Comparison of ENCODE assay signal across 1 cellular context in the genomic region with DNA sequence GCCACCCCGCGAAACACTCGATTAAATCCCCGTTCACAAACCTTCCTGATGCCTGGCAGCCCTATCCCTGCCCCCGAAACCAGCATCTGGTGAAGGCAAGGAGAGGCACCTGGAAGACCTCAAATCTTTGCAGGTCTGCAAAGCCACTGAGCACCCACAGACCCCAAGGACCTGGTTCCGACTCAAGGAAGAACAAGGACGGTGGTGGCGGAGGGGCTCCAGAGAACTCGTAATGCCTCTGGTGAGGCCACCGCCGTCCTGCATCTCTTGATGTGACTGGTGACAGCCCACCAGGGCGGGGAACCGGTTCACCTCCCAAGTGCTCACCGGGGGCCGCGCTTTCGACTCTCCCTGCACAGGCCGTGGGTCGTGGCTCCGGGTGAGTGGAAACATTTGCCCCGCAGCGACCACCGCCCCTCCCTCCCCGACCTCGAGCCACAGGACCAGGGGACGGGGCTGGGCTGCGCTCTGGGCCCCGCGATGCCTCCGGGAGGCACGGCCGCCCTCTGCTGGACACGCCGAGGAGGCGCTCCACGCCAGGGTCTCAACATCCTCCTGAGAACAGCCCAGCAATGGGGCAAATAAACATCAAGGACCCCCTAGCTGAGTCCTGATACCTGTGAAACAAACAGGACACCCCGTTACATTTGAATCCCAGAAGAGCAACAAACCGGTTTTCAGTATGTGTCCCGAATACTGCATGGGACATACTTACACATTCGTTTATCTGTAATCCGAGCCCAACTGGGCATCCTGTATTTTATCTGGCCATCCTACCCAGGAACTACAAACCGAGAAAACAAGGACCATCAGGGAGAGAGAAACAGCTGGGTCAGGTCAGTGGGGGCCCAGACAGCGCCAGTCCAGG.
TF ChIP-seq lines count a peak whose summit lies in the region.

No MANE protein-coding gene starts in this region.

TF ChIP-seq in endothelial cell of umbilical vein, 7 proteins besides CTCF, POLR2A, EP300 and RAD21:
- TF ChIP-seq EZH2 (IDR thresholded peaks at IDR 0.05; ENCODE audit: borderline replicate concordance, low read depth, low read length, severe bottlenecking) (peak; percentile 70), POLR2AphosphoS5 (IDR thresholded peaks at IDR 0.05; ENCODE audit: insufficient read depth, low read depth, low read length) (no peak), GATA2 (IDR thresholded peaks at IDR 0.05; ENCODE audit: insufficient read depth, insufficient read length, low read depth, low read length) (no peak)
TF ChIP-seq in endothelial cell of umbilical vein: peak in this region for 1.
